22 cellular contexts compared by ENCODE assay signal in genomic region chrX:17846045-17846444, GRCh38. TPM values are rescaled to one million over a fixed set of nuclear protein-coding genes. Genes with fewer than 3 reads are reported as not detected.
DNase-seq lines count a peak whose midpoint lies in the region; ATAC-seq, FAIRE-seq and TF ChIP-seq lines count a peak whose summit lies in the region.
"Had no signal": no experiment of that assay in that cellular context is flagged by ENCODE, and none has a peak within 500 bp of the region (broad histone marks: within the 10 kb centered on the region; RNA-seq: fewer than 3 reads in every experiment).

No MANE protein-coding gene starts in this region.

- H3K27me3 ChIP-seq in bronchial epithelial cell (ENCODE audit: control insufficient read depth, insufficient read depth, low read length) (peaks cover 3% of the 10 kb centered on the region), left lung (no peaks in the 10 kb centered on the region), upper lobe of right lung (no peaks in the 10 kb centered on the region)
- H3K27me3 ChIP-seq: SJCRH30 had no signal

- ATAC-seq in left lung (peak; percentile 79), upper lobe of right lung (peak; percentile 79), HG03280 (IDR thresholded peaks at IDR 0.05; ENCODE audit: unreplicated experiment) (no peak), HG03521 (IDR thresholded peaks at IDR 0.05; ENCODE audit: unreplicated experiment) (no peak)
- ATAC-seq: GM12878, HCT116 had no signal

- H3K9me3 ChIP-seq in left lung = no peaks in the 10 kb centered on the region
- no peaks in the 10 kb centered on the region for H3K9me3 ChIP-seq in upper lobe of right lung
- H3K9me3 ChIP-seq: SJCRH30 had no signal

- intact Hi-C loops in left lung (cut with DNase I) (no loop called here), upper lobe of right lung (cut with DNase I) (no loop called here)

- TF ChIP-seq CTCF in bronchial epithelial cell (IDR thresholded peaks at IDR 0.05; ENCODE audit: insufficient read depth, low read length, severe bottlenecking) = no peak
- no peak for TF ChIP-seq CTCF in left lung (IDR thresholded peaks at IDR 0.05)
- TF ChIP-seq CTCF in upper lobe of right lung (IDR thresholded peaks at IDR 0.05) = no peak

- H3K36me3 ChIP-seq in bronchial epithelial cell (ENCODE audit: control insufficient read depth, insufficient read depth, low read length) (no peaks in the 10 kb centered on the region), left lung (no peaks in the 10 kb centered on the region), upper lobe of right lung (no peaks in the 10 kb centered on the region)
- H3K36me3 ChIP-seq: SJCRH30 had no signal

- FAIRE-seq in bronchial epithelial cell (lab: Jason Lieb, UNC) = no peak
- FAIRE-seq: GM12878 had no signal

- H3K4me3 ChIP-seq in bronchial epithelial cell (ENCODE audit: low read depth, low read length) (no peak overlapping the region), left lung (no peak overlapping the region), upper lobe of right lung (no peak overlapping the region)
- H3K4me3 ChIP-seq: GM12878, SJCRH30 had no signal

- H3K27ac ChIP-seq in left lung = no peak overlapping the region
- peak overlapping the region; percentile 17 for H3K27ac ChIP-seq in upper lobe of right lung
- H3K27ac ChIP-seq: 22Rv1, C4-2B, SJCRH30 had no signal

- DNase-seq in DMS53 (lab: John Stamatoyannopoulos, UW) (peak; percentile 11), DMS53 treated with DMSO at 0.1 percent for 48 hours (lab: John Stamatoyannopoulos, UW; ENCODE audit: unreplicated experiment) (no peak), bronchial epithelial cell (ENCODE audit: low read depth) (peak; percentile 33), left lung (no peak), upper lobe of right lung (no peak)
- no peak for DNase-seq in activated CD4-positive, alpha-beta T cell treated with anti-CD3 and anti-CD28 coated beads for 4 hours
- DNase-seq: AML-193, DMS 273 treated with DMSO at 0.1 percent for 48 hours, GOT3, KG1, NCI-H1417 treated with DMSO at 0.1 percent for 48 hours, NCI-H1930, NCI-H226, NCI-H524, NCI-H82, SJCRH30 had no signal

- H3K4me1 ChIP-seq in left lung (no peaks in the 10 kb centered on the region), upper lobe of right lung (no peaks in the 10 kb centered on the region)
- H3K4me1 ChIP-seq: SJCRH30 had no signal

RNA-seq across cellular contexts. Expression of gene RAI2, which starts 15.1 kb away (rescaled TPM):
- total RNA-seq in bronchial epithelial cell (not detected in 2 replicates), left lung (10 to 100 TPM; 17.3 to 20.6 TPM), upper lobe of right lung (32.1 TPM)
- total RNA-seq: GM12878, SJCRH30 had no signal

Comparison
In these comparisons a context has a peak if more than half of its experiments do, and no peak if none do; other contexts are left out.
1. DNase-seq: peak in DMS53 (single experiment) and bronchial epithelial cell (single experiment); none in DMS53 treated with DMSO at 0.1 percent for 48 hours (single experiment), left lung (0 of 2), upper lobe of right lung (single experiment) and activated CD4-positive, alpha-beta T cell treated with anti-CD3 and anti-CD28 coated beads for 4 hours (0 of 2).
2. ATAC-seq: peak in left lung (single experiment) and upper lobe of right lung (single experiment); none in HG03280 (single experiment) and HG03521 (single experiment).
3. RNA of gene RAI2, which starts 15.1 kb away (total RNA-seq): 32.1 TPM in upper lobe of right lung (single experiment) and 17.3 to 20.6 TPM in left lung; not detected in bronchial epithelial cell; every median in the first group is over 10 times any median in the second.